27 cellular contexts compared by ENCODE assay signal in the genomic region with DNA sequence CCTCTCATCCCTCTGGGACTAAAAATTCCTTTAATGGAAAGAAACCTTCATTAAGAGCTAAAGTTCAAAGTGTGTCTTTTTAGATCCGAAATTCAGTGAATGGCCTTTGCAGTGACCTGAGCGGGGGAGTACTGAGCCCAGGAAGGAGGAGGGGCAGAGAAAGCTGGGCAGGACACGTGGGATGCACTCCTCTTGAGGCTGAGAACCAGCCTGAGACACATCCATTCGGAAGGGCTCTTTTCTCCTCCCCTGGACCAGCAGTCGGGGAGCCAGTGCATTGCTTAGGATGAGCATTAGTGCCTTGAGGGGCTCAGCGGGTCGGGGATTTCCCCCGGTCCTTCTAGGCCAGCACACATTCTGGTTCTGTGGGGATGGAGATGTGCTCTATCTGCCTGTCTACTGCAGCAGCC.
"Had no signal": no experiment of that assay in that cellular context is flagged by ENCODE, and none has a peak within 500 bp of the region (broad histone marks: within the 10 kb centered on the region; RNA-seq: fewer than 3 reads in every experiment).

No MANE protein-coding gene starts in this region.

- H3K36me3 ChIP-seq: gastroesophageal sphincter, heart left ventricle, left lung, ovary, right lobe of liver, tibial artery, upper lobe of left lung, uterus had no signal

- H3K4me2 ChIP-seq: hepatocyte, smooth muscle cell had no signal

- DNase-seq: dorsolateral prefrontal cortex; effector CD4-positive, alpha-beta T cell; foreskin keratinocyte; heart left ventricle; kidney; left lung; mammary epithelial cell; naive thymus-derived CD8-positive, alpha-beta T cell; occipital lobe; ovary; posterior cingulate gyrus; right lobe of liver; stimulated activated CD4-positive, alpha-beta T cell treated with anti-CD3 and anti-CD28 coated beads, Interleukin-2, amount 100 ng/mL, for 24 hours; stimulated activated CD4-positive, alpha-beta T cell treated with anti-CD3 and anti-CD28 coated beads, Interleukin-4, amount 100 ng/mL, for 24 hours; stimulated activated naive CD4-positive, alpha-beta T cell treated with Interleukin-2 at 50 U/mL for 16 hours; substantia nigra; testis; tibial artery; upper lobe of left lung; uterus had no signal

- H3K9me3 ChIP-seq: ovary, right lobe of liver, testis, uterus had no signal

- H3K4me1 ChIP-seq: foreskin keratinocyte, gastroesophageal sphincter, heart left ventricle, left lung, right lobe of liver, testis, tibial artery, upper lobe of left lung, uterus had no signal

- H3K27ac Mint-ChIP-seq: naive thymus-derived CD8-positive, alpha-beta T cell; stimulated activated effector memory CD8-positive, alpha-beta T cell treated with anti-CD3 and anti-CD28 coated beads, Interleukin-12 subunit alpha, Interleukin-12 subunit beta, amount 100 ng/mL, for 72 hours had no signal

- H3K4me3 ChIP-seq: dorsolateral prefrontal cortex, gastroesophageal sphincter, heart left ventricle, hepatocyte, left lung, ovary, right lobe of liver, smooth muscle cell, testis, tibial artery, upper lobe of left lung, uterus had no signal

- H3K27me3 ChIP-seq: foreskin keratinocyte, ovary, right lobe of liver, testis, upper lobe of left lung, uterus had no signal

- H2AFZ ChIP-seq: hepatocyte had no signal

- FAIRE-seq: colon, kidney had no signal

- ATAC-seq: esophagus mucosa; foreskin keratinocyte; gastroesophageal sphincter; heart left ventricle; left lung; naive thymus-derived CD8-positive, alpha-beta T cell; right lobe of liver; stimulated activated effector memory CD8-positive, alpha-beta T cell treated with anti-CD3 and anti-CD28 coated beads, Interleukin-12 subunit alpha, Interleukin-12 subunit beta, amount 100 ng/mL, for 72 hours had no signal

- H3K27ac ChIP-seq: dorsolateral prefrontal cortex, epithelial cell of prostate, foreskin keratinocyte, gastroesophageal sphincter, heart left ventricle, hepatocyte, left lung, ovary, right lobe of liver, testis, tibial artery, upper lobe of left lung, uterus had no signal

- H3K4me1 Mint-ChIP-seq: naive thymus-derived CD8-positive, alpha-beta T cell; stimulated activated effector memory CD8-positive, alpha-beta T cell treated with anti-CD3 and anti-CD28 coated beads, Interleukin-12 subunit alpha, Interleukin-12 subunit beta, amount 100 ng/mL, for 72 hours had no signal

- H3K4me3 Mint-ChIP-seq: naive thymus-derived CD8-positive, alpha-beta T cell; stimulated activated effector memory CD8-positive, alpha-beta T cell treated with anti-CD3 and anti-CD28 coated beads, Interleukin-12 subunit alpha, Interleukin-12 subunit beta, amount 100 ng/mL, for 72 hours had no signal

- H3K9me3 Mint-ChIP-seq: stimulated activated effector memory CD8-positive, alpha-beta T cell treated with anti-CD3 and anti-CD28 coated beads, Interleukin-12 subunit alpha, Interleukin-12 subunit beta, amount 100 ng/mL, for 72 hours had no signal

- H3K36me3 Mint-ChIP-seq: naive thymus-derived CD8-positive, alpha-beta T cell; stimulated activated effector memory CD8-positive, alpha-beta T cell treated with anti-CD3 and anti-CD28 coated beads, Interleukin-12 subunit alpha, Interleukin-12 subunit beta, amount 100 ng/mL, for 72 hours had no signal

- H3K79me2 ChIP-seq: hepatocyte had no signal
